Comparison of ENCODE assay signal across 8 cellular contexts in genomic region chr1:169483500-169483966, GRCh38.
DNase-seq lines count a peak whose midpoint lies in the region; ATAC-seq and TF ChIP-seq lines count a peak whose summit lies in the region.

No MANE protein-coding gene starts in this region.

- H3K27me3 ChIP-seq in duodenal mucosa (ENCODE audit: control insufficient read depth in 1 of 2, insufficient read depth in 2 of 2, low read length in 2 of 2), result no peaks in the 10 kb centered on the region

- H3K9me3 ChIP-seq in duodenal mucosa (ENCODE audit: control insufficient read depth in 1 of 2, low read length in 2 of 2), result no peaks in the 10 kb centered on the region

- TF ChIP-seq CTCF in nephron (IDR thresholded peaks at IDR 0.05; ENCODE audit: unreplicated experiment in 3 of 3), result no peak

- no peaks in the 10 kb centered on the region for H3K36me3 ChIP-seq in duodenal mucosa (ENCODE audit: control insufficient read depth in 1 of 2, insufficient read depth in 2 of 2, low read length in 2 of 2)

- no peaks in the 10 kb centered on the region for H3K27me3 Mint-ChIP-seq in nephron (ENCODE audit: low read depth)

- peak overlapping the region; percentile 96 to 99 (median 97) for H3K27ac Mint-ChIP-seq in nephron

- peaks cover 50% of the 10 kb centered on the region for H3K4me1 Mint-ChIP-seq in nephron

- DNase-seq in DMS153 treated with DMSO at 0.1 percent for 48 hours (lab: John Stamatoyannopoulos, UW; ENCODE audit: unreplicated experiment), result peak; percentile 61
- peak; percentile 37 for DNase-seq in NCI-H2196 (lab: John Stamatoyannopoulos, UW; ENCODE audit: unreplicated experiment)
- no peak for DNase-seq in SIG-M5 (lab: John Stamatoyannopoulos, UW)
- no peak for DNase-seq in NCI-H1048 (lab: John Stamatoyannopoulos, UW)

- H3K4me3 Mint-ChIP-seq in nephron, result peak overlapping the region; percentile 92 to 96 (median 93)

- H3K4me3 ChIP-seq in duodenal mucosa (ENCODE audit: low read depth in 1 of 2, low read length in 2 of 2), result peak overlapping the region; percentile 80 to 90

- H3K36me3 Mint-ChIP-seq in nephron (ENCODE audit: low read depth), result no peaks in the 10 kb centered on the region

- peaks cover 10 to 28% of the 10 kb centered on the region in 2 donors for H3K4me1 ChIP-seq in duodenal mucosa (ENCODE audit: control insufficient read depth in 1 of 2, insufficient read depth in 2 of 2, low read length in 2 of 2)

- ATAC-seq in GM21576 (IDR thresholded peaks at IDR 0.05; ENCODE audit: unreplicated experiment) (no peak), GM21528 (IDR thresholded peaks at IDR 0.05; ENCODE audit: low FRiP score, unreplicated experiment) (no peak)

- no peak overlapping the region for H3K27ac ChIP-seq in duodenal mucosa (ENCODE audit: low read depth, low read length)

- H3K9me3 Mint-ChIP-seq in nephron, result no peaks in the 10 kb centered on the region

- peak overlapping the region; percentile 58 to 91 for H3K9ac ChIP-seq in duodenal mucosa (ENCODE audit: low read depth in 1 of 2, low read length in 2 of 2)

Comparison
In these comparisons a context has a peak if more than half of its experiments do, and no peak if none do; other contexts are left out.
1. DNase-seq: peak in DMS153 treated with DMSO at 0.1 percent for 48 hours (single experiment) and NCI-H2196 (single experiment); none in SIG-M5 (single experiment) and NCI-H1048 (single experiment).